In the genomic region with DNA sequence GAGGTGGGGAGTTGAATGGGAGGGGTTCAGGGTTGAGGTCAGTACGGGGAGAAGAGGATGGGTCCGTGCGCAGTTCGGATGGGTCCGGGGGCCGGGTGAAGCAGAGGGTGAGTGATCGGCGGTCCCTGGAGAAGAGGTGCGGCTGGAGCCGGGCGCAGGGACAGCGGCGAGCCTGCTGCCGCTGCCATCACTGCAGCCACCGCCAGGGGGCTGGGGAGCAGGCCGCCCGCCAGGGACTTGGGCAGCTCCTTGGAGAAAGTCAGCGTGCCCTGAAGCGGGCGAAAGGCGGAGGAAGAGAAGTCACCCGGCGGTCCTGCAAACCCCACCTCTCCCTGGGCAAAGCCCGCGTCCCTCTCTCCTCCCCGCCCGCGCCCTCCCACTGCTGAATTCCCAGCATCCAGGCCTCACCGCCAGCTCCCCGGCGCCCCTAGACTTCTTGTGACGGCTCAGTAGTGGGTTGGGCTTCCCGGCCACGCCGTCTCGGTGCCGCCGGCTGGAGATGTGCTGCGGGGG, we compare ENCODE assay signal across 8 cellular contexts. TPM values are rescaled to one million over a fixed set of nuclear protein-coding genes. Genes with fewer than 3 reads are reported as not detected.
DNase-seq lines count a peak whose midpoint lies in the region; ATAC-seq, FAIRE-seq and TF ChIP-seq lines count a peak whose summit lies in the region.

No MANE protein-coding gene starts in this region.

- H3K9me3 ChIP-seq in OCI-LY1 (ENCODE audit: low read length) (no peaks in the 10 kb centered on the region), HepG2 (ENCODE audit: low read length) (no peaks in the 10 kb centered on the region), stomach smooth muscle (ENCODE audit: control insufficient read depth in 2 of 2, low read length in 2 of 2) (no peaks in the 10 kb centered on the region)

- DNase-seq in activated CD8-positive, alpha-beta T cell treated with anti-CD3 and anti-CD28 coated beads for 36 hours, result no peak
- no peak for DNase-seq in activated CD8-positive, alpha-beta T cell treated with anti-CD3 and anti-CD28 coated beads, Interleukin-2, amount 10 ng/mL, durations not matched to agents 7 days and 5 days
- DNase-seq in dermis blood vessel endothelial cell (peak; percentile 87), HepG2 (ENCODE audit: low spot score) (no peak)

- peaks cover 38% of the 10 kb centered on the region for H3K4me1 Mint-ChIP-seq in activated CD8-positive, alpha-beta T cell treated with anti-CD3 and anti-CD28 coated beads for 36 hours (ENCODE audit: low read depth)
- peaks cover 40% of the 10 kb centered on the region for H3K4me1 Mint-ChIP-seq in activated CD8-positive, alpha-beta T cell treated with anti-CD3 and anti-CD28 coated beads, Interleukin-2, amount 10 ng/mL, durations not matched to agents 7 days and 5 days (ENCODE audit: low read depth)

- no peaks in the 10 kb centered on the region for H3K36me3 Mint-ChIP-seq in activated CD8-positive, alpha-beta T cell treated with anti-CD3 and anti-CD28 coated beads for 36 hours (ENCODE audit: low read depth)
- no peaks in the 10 kb centered on the region for H3K36me3 Mint-ChIP-seq in activated CD8-positive, alpha-beta T cell treated with anti-CD3 and anti-CD28 coated beads, Interleukin-2, amount 10 ng/mL, durations not matched to agents 7 days and 5 days (ENCODE audit: low read depth)

- peaks cover 26% of the 10 kb centered on the region for H3K4me1 ChIP-seq in OCI-LY1 (ENCODE audit: insufficient read depth, low read length, severe bottlenecking)
- H3K4me1 ChIP-seq in HepG2 (ENCODE audit: insufficient read depth, low read length), result peaks cover 21% of the 10 kb centered on the region
- peaks cover 43% of the 10 kb centered on the region for H3K4me1 ChIP-seq in stomach smooth muscle (ENCODE audit: control insufficient read depth, insufficient read depth, low read length)

- H3K36me3 ChIP-seq in OCI-LY1 (ENCODE audit: insufficient read depth, low read length), result no peaks in the 10 kb centered on the region
- H3K36me3 ChIP-seq in HepG2 (replicated peaks in 1 of 2; ENCODE audit: control insufficient read depth in 1 of 2, insufficient read depth in 2 of 2, low read length in 2 of 2), result no peaks in the 10 kb centered on the region
- peaks cover 0 to 2% of the 10 kb centered on the region in 2 donors for H3K36me3 ChIP-seq in stomach smooth muscle (ENCODE audit: control insufficient read depth in 2 of 2, insufficient read depth in 2 of 2, low read length in 2 of 2)

- H3K4me3 Mint-ChIP-seq in activated CD8-positive, alpha-beta T cell treated with anti-CD3 and anti-CD28 coated beads for 36 hours, result peak overlapping the region; percentile 32
- H3K4me3 Mint-ChIP-seq in activated CD8-positive, alpha-beta T cell treated with anti-CD3 and anti-CD28 coated beads, Interleukin-2, amount 10 ng/mL, durations not matched to agents 7 days and 5 days, result no peak overlapping the region

- H4K20me1 ChIP-seq in OCI-LY1 (ENCODE audit: insufficient read depth, low read length) (no peaks in the 10 kb centered on the region), HepG2 (ENCODE audit: insufficient read depth, low read length) (no peaks in the 10 kb centered on the region)

- H3K4me3 ChIP-seq in OCI-LY1 (ENCODE audit: low read depth, low read length, poor library complexity, severe bottlenecking), result peak overlapping the region; percentile 55
- H3K4me3 ChIP-seq in HepG2 (replicated peaks in 1 of 3; ENCODE audit: insufficient read depth in 1 of 3, low read depth in 2 of 3, low read length in 3 of 3), result no peak overlapping the region
- peak overlapping the region; percentile 44 to 70 for H3K4me3 ChIP-seq in stomach smooth muscle (ENCODE audit: low read length in 2 of 2)

- in situ Hi-C loops in HepG2 (cut with HindIII; ENCODE audit: extremely low pct_ligation_motif_present, low pct_unique_long_range_greater_than_20kb), result loop anchor here (10.0 kb wide), 1 partner anchor 375 kb away; no protein-coding TSS in a partner anchor

- peak; percentile 38 for TF ChIP-seq CTCF in activated CD8-positive, alpha-beta T cell treated with anti-CD3 and anti-CD28 coated beads for 36 hours (IDR thresholded peaks at IDR 0.05)
- peak; percentile 86 for TF ChIP-seq CTCF in OCI-LY1 (IDR thresholded peaks at IDR 0.05; ENCODE audit: low read length)
- peak; percentile 46 for TF ChIP-seq CTCF in HepG2 (CRISPR knock-in tag; IDR thresholded peaks at IDR 0.05)

- H3K79me2 ChIP-seq in OCI-LY1 (ENCODE audit: insufficient read depth, low read length), result no peaks in the 10 kb centered on the region
- no peaks in the 10 kb centered on the region for H3K79me2 ChIP-seq in HepG2 (ENCODE audit: insufficient read depth, low read length)

- no peak for ATAC-seq in activated CD8-positive, alpha-beta T cell treated with anti-CD3 and anti-CD28 coated beads for 36 hours
- no peak for ATAC-seq in activated CD8-positive, alpha-beta T cell treated with anti-CD3 and anti-CD28 coated beads, Interleukin-2, amount 10 ng/mL, durations not matched to agents 7 days and 5 days
- ATAC-seq in HepG2 (peak; percentile 28; the same call in 2 of the 3 replicates), GM18873 (IDR thresholded peaks at IDR 0.05; ENCODE audit: low FRiP score, unreplicated experiment) (no peak), GM21825 (IDR thresholded peaks at IDR 0.05; ENCODE audit: unreplicated experiment) (no peak)

- no peak overlapping the region for H3K27ac Mint-ChIP-seq in activated CD8-positive, alpha-beta T cell treated with anti-CD3 and anti-CD28 coated beads for 36 hours
- H3K27ac Mint-ChIP-seq in activated CD8-positive, alpha-beta T cell treated with anti-CD3 and anti-CD28 coated beads, Interleukin-2, amount 10 ng/mL, durations not matched to agents 7 days and 5 days, result no peak overlapping the region

- BruUV-seq in HepG2 (replicated peaks; lab: Mats Ljungman, UMichigan), result no TSS peak

- H3K9ac ChIP-seq in OCI-LY1 (ENCODE audit: low read length) (peak overlapping the region; percentile 14; the same call in 1 of the 2 replicates), HepG2 (ENCODE audit: insufficient read depth, low read depth, low read length) (no peak overlapping the region), stomach smooth muscle (ENCODE audit: low read length in 2 of 2) (peak overlapping the region in 1 of 2 donors; percentile 57)

- WGBS in HepG2 (ENCODE audit: low lambda C conversion rate), result 78% methylated on average over 39 of the region's 39 CpGs

- no peak for FAIRE-seq in HepG2 (lab: Jason Lieb, UNC)

- H3K27me3 ChIP-seq in OCI-LY1 (ENCODE audit: insufficient read depth, low read length) (no peaks in the 10 kb centered on the region; the same call in 1 of the 2 replicates), HepG2 (ENCODE audit: control insufficient read depth in 1 of 2, insufficient read depth in 2 of 2, low read length in 2 of 2) (peaks cover 1 to 12% of the 10 kb centered on the region in 2 experiments; a peak in 2 of 5 replicates), stomach smooth muscle (ENCODE audit: control insufficient read depth in 1 of 2, insufficient read depth in 2 of 2, low read length in 2 of 2) (no peaks in the 10 kb centered on the region)

- H3K9me3 Mint-ChIP-seq in activated CD8-positive, alpha-beta T cell treated with anti-CD3 and anti-CD28 coated beads for 36 hours, result no peaks in the 10 kb centered on the region
- no peaks in the 10 kb centered on the region for H3K9me3 Mint-ChIP-seq in activated CD8-positive, alpha-beta T cell treated with anti-CD3 and anti-CD28 coated beads, Interleukin-2, amount 10 ng/mL, durations not matched to agents 7 days and 5 days (ENCODE audit: insufficient read depth)

- H2AFZ ChIP-seq in OCI-LY1 (ENCODE audit: low read length) (no peak overlapping the region), HepG2 (ENCODE audit: low read length) (no peak overlapping the region)

- CTCF ChIA-PET in activated CD8-positive, alpha-beta T cell treated with anti-CD3 and anti-CD28 coated beads for 36 hours (lab: Charles Lee), result interaction anchor here (0.8 to 3.2 kb wide), 13 partner anchors 9 to 154 kb away, joined by 3 to 40 read pairs (median 4); no protein-coding TSS in a partner anchor
- CTCF ChIA-PET in activated CD8-positive, alpha-beta T cell treated with anti-CD3 and anti-CD28 coated beads, Interleukin-2, amount 10 ng/mL, durations not matched to agents 7 days and 5 days (lab: Charles Lee), result interaction anchor here (0.6 to 2.2 kb wide), 13 partner anchors 9 to 756 kb away, joined by 3 to 9 read pairs (median 3); no protein-coding TSS in a partner anchor
- CTCF ChIA-PET in HepG2 (lab: Yijun Ruan, JAX; ENCODE audit: low intra/inter-chr PET ratio, low total read pairs), result interaction anchor here (3.9 kb wide), 1 partner anchor 9 kb away, joined by 27 read pairs; no protein-coding TSS in a partner anchor

- TF ChIP-seq EP300 in HepG2 (IDR thresholded peaks at IDR 0.05; ENCODE audit: low read depth in 2 of 2, low read length in 2 of 2) (no peak), HepG2 (CRISPR knock-in tag; IDR thresholded peaks at IDR 0.05; ENCODE audit: borderline replicate concordance) (no peak)

- peak overlapping the region; percentile 90 for H3K4me2 ChIP-seq in OCI-LY1 (ENCODE audit: low read length)
- H3K4me2 ChIP-seq in HepG2 (ENCODE audit: low read depth, low read length), result no peak overlapping the region

- no peaks in the 10 kb centered on the region for H3K9me2 ChIP-seq in OCI-LY1 (ENCODE audit: low read depth, low read length)

- no peak for TF ChIP-seq RAD21 in HepG2 (CRISPR knock-in tag; IDR thresholded peaks at IDR 0.05)

- no peaks in the 10 kb centered on the region for H3F3A ChIP-seq in OCI-LY1 (ENCODE audit: insufficient read depth, low read length)

- H3K27ac ChIP-seq in OCI-LY1 (ENCODE audit: low read depth, low read length, poor library complexity, severe bottlenecking) (no peak overlapping the region), HepG2 (ENCODE audit: extremely low read length, insufficient read depth, low read length) (no peak overlapping the region), stomach smooth muscle (ENCODE audit: low read length) (peak overlapping the region; percentile 37)

- TF ChIP-seq POLR2A in HepG2 (IDR thresholded peaks at IDR 0.05; ENCODE audit: insufficient read depth in 1 of 2, low read depth in 2 of 2, low read length in 2 of 2), result no peak

- intact Hi-C loops in activated CD8-positive, alpha-beta T cell treated with anti-CD3 and anti-CD28 coated beads for 36 hours (cut with micrococcal nuclease), result no loop called here
- intact Hi-C loops in HepG2 (cut with micrococcal nuclease; ENCODE audit: unreplicated experiment), result no loop called here

- POLR2A ChIA-PET in activated CD8-positive, alpha-beta T cell treated with anti-CD3 and anti-CD28 coated beads for 36 hours (lab: Charles Lee), result interaction anchor here (0.7 to 1.2 kb wide), 6 partner anchors 9 to 90 kb away, joined by 3 to 4 read pairs (median 4); partner anchors contain the start of genes CBX5 and HNRNPA1
- POLR2A ChIA-PET in activated CD8-positive, alpha-beta T cell treated with anti-CD3 and anti-CD28 coated beads, Interleukin-2, amount 10 ng/mL, durations not matched to agents 7 days and 5 days (lab: Charles Lee), result no interaction called here
- POLR2A ChIA-PET in HepG2 (lab: Yijun Ruan, JAX), result interaction anchor here (0.7 kb wide), 1 partner anchor 9 kb away, joined by 4 read pairs; no protein-coding TSS in a partner anchor

- peaks cover 3% of the 10 kb centered on the region for H3K27me3 Mint-ChIP-seq in activated CD8-positive, alpha-beta T cell treated with anti-CD3 and anti-CD28 coated beads for 36 hours
- peaks cover 4% of the 10 kb centered on the region for H3K27me3 Mint-ChIP-seq in activated CD8-positive, alpha-beta T cell treated with anti-CD3 and anti-CD28 coated beads, Interleukin-2, amount 10 ng/mL, durations not matched to agents 7 days and 5 days (ENCODE audit: low read depth)

RNA-seq across cellular contexts. Expression of gene GPR84, which starts 6.0 kb away (rescaled TPM):
- not detected for total RNA-seq in activated CD8-positive, alpha-beta T cell treated with anti-CD3 and anti-CD28 coated beads for 36 hours
- total RNA-seq in activated CD8-positive, alpha-beta T cell treated with anti-CD3 and anti-CD28 coated beads, Interleukin-2, amount 10 ng/mL, durations not matched to agents 7 days and 5 days, result under 1 TPM; 0.32 to 0.57 TPM
- under 0.01 and 0.05 TPM in 2 replicates for total RNA-seq in dermis blood vessel endothelial cell
- not detected in 2 replicates for total RNA-seq in HepG2 (2016; rRNA removed; fragmentation: Illumina TruSeq; extraction: Trizol)
- total RNA-seq in HepG2 (2016; cell fraction: cytosol; rRNA removed; fragmentation: Illumina TruSeq; extraction: Trizol; ENCODE audit: low read depth), result not detected in 2 replicates
- total RNA-seq in HepG2 (2016; cell fraction: insoluble cytoplasmic fraction; rRNA removed; fragmentation: Illumina TruSeq; extraction: Trizol), result not detected in 2 replicates
- total RNA-seq in HepG2 (2016; cell fraction: membrane; rRNA removed; fragmentation: Illumina TruSeq; extraction: Trizol), result not detected in 2 replicates
- total RNA-seq in HepG2 (2016; cell fraction: nucleus; rRNA removed; fragmentation: Illumina TruSeq; extraction: Trizol), result not detected in 2 replicates
- polyA plus RNA-seq in HepG2 (2011; rRNA removed), result not detected in 2 replicates
- polyA plus RNA-seq in HepG2 (2011; cell fraction: cytosol; rRNA removed), result not detected in 2 replicates
- polyA plus RNA-seq in HepG2 (2011; cell fraction: nucleus; rRNA removed), result not detected in 2 replicates
- not detected in 2 replicates for polyA plus RNA-seq in HepG2 (2012)
- not detected in 2 replicates for polyA plus RNA-seq in HepG2 (2016; cell fraction: cytosol; fragmentation: Illumina TruSeq; extraction: Trizol; ENCODE audit: low read depth)
- polyA plus RNA-seq in HepG2 (2016; cell fraction: insoluble cytoplasmic fraction; fragmentation: Illumina TruSeq; extraction: Trizol; ENCODE audit: low read depth), result not detected in 2 replicates
- polyA plus RNA-seq in HepG2 (2016; cell fraction: membrane; fragmentation: Illumina TruSeq; extraction: Trizol; ENCODE audit: low read depth), result not detected in 2 replicates
- polyA plus RNA-seq in HepG2 (2016; cell fraction: nucleus; fragmentation: Illumina TruSeq; extraction: Trizol; ENCODE audit: insufficient read depth, low read depth), result not detected in 2 replicates
- not detected in 2 replicates for polyA minus RNA-seq in HepG2 (2011; rRNA and poly(A)+ RNA removed; ENCODE audit: low replicate concordance)
- polyA minus RNA-seq in HepG2 (2011; cell fraction: cytosol; rRNA and poly(A)+ RNA removed), result not detected in 2 replicates
- polyA minus RNA-seq in HepG2 (2011; cell fraction: nucleus; rRNA and poly(A)+ RNA removed), result not detected in 2 replicates

RNA-seq across cellular contexts. Expression of gene ZNF385A, which starts 14.3 kb away (rescaled TPM):
- 1 to 10 TPM; 1.1 to 2.5 TPM for total RNA-seq in activated CD8-positive, alpha-beta T cell treated with anti-CD3 and anti-CD28 coated beads for 36 hours
- under 1 TPM; 0.55 to 0.74 TPM for total RNA-seq in activated CD8-positive, alpha-beta T cell treated with anti-CD3 and anti-CD28 coated beads, Interleukin-2, amount 10 ng/mL, durations not matched to agents 7 days and 5 days
- total RNA-seq in dermis blood vessel endothelial cell (2.2 and 4.0 TPM in 2 replicates), HepG2 (2016; rRNA removed; fragmentation: Illumina TruSeq; extraction: Trizol) (0.44 and 0.49 TPM in 2 replicates)
- 0.30 and 0.53 TPM in 2 replicates for total RNA-seq in HepG2 (2016; cell fraction: cytosol; rRNA removed; fragmentation: Illumina TruSeq; extraction: Trizol; ENCODE audit: low read depth)
- 0.26 and 0.39 TPM in 2 replicates for total RNA-seq in HepG2 (2016; cell fraction: insoluble cytoplasmic fraction; rRNA removed; fragmentation: Illumina TruSeq; extraction: Trizol)
- 1.4 and 1.8 TPM in 2 replicates for total RNA-seq in HepG2 (2016; cell fraction: membrane; rRNA removed; fragmentation: Illumina TruSeq; extraction: Trizol)
- 0.44 and 0.93 TPM in 2 replicates for total RNA-seq in HepG2 (2016; cell fraction: nucleus; rRNA removed; fragmentation: Illumina TruSeq; extraction: Trizol)
- 0.31 and 0.67 TPM in 2 replicates for polyA plus RNA-seq in HepG2 (2011; rRNA removed)
- 0.23 and 0.43 TPM in 2 replicates for polyA plus RNA-seq in HepG2 (2011; cell fraction: cytosol; rRNA removed)
- 0.56 and 0.66 TPM in 2 replicates for polyA plus RNA-seq in HepG2 (2011; cell fraction: nucleus; rRNA removed)
- 1.2 and 1.3 TPM in 2 replicates for polyA plus RNA-seq in HepG2 (2012)
- polyA plus RNA-seq in HepG2 (2016; cell fraction: cytosol; fragmentation: Illumina TruSeq; extraction: Trizol; ENCODE audit: low read depth), result 3.9 and 4.1 TPM in 2 replicates
- polyA plus RNA-seq in HepG2 (2016; cell fraction: insoluble cytoplasmic fraction; fragmentation: Illumina TruSeq; extraction: Trizol; ENCODE audit: low read depth), result 2.8 and 3.3 TPM in 2 replicates
- polyA plus RNA-seq in HepG2 (2016; cell fraction: membrane; fragmentation: Illumina TruSeq; extraction: Trizol; ENCODE audit: low read depth), result 8.1 and 9.0 TPM in 2 replicates
- polyA plus RNA-seq in HepG2 (2016; cell fraction: nucleus; fragmentation: Illumina TruSeq; extraction: Trizol; ENCODE audit: insufficient read depth, low read depth), result 2.5 and 4.2 TPM in 2 replicates
- 0.50 and 6.8 TPM in 2 replicates for polyA minus RNA-seq in HepG2 (2011; rRNA and poly(A)+ RNA removed; ENCODE audit: low replicate concordance)
- polyA minus RNA-seq in HepG2 (2011; cell fraction: cytosol; rRNA and poly(A)+ RNA removed), result 0.70 and 1.5 TPM in 2 replicates
- not detected in 2 replicates for polyA minus RNA-seq in HepG2 (2011; cell fraction: nucleus; rRNA and poly(A)+ RNA removed)

RNA-seq across cellular contexts. Expression of gene COPZ1, which starts 45.3 kb away (rescaled TPM):
- total RNA-seq in activated CD8-positive, alpha-beta T cell treated with anti-CD3 and anti-CD28 coated beads for 36 hours, result 10 to 100 TPM; 75.8 to 78.4 TPM
- 100 to 1,000 TPM; 105 to 112 TPM for total RNA-seq in activated CD8-positive, alpha-beta T cell treated with anti-CD3 and anti-CD28 coated beads, Interleukin-2, amount 10 ng/mL, durations not matched to agents 7 days and 5 days
- total RNA-seq in dermis blood vessel endothelial cell (111 and 159 TPM in 2 replicates), HepG2 (2016; rRNA removed; fragmentation: Illumina TruSeq; extraction: Trizol) (125 and 201 TPM in 2 replicates)
- 20.4 and 22.6 TPM in 2 replicates for total RNA-seq in HepG2 (2016; cell fraction: cytosol; rRNA removed; fragmentation: Illumina TruSeq; extraction: Trizol; ENCODE audit: low read depth)
- total RNA-seq in HepG2 (2016; cell fraction: insoluble cytoplasmic fraction; rRNA removed; fragmentation: Illumina TruSeq; extraction: Trizol), result 123 and 217 TPM in 2 replicates
- total RNA-seq in HepG2 (2016; cell fraction: membrane; rRNA removed; fragmentation: Illumina TruSeq; extraction: Trizol), result 45.5 and 48.0 TPM in 2 replicates
- 42.3 and 53.2 TPM in 2 replicates for total RNA-seq in HepG2 (2016; cell fraction: nucleus; rRNA removed; fragmentation: Illumina TruSeq; extraction: Trizol)
- 134 and 184 TPM in 2 replicates for polyA plus RNA-seq in HepG2 (2011; rRNA removed)
- polyA plus RNA-seq in HepG2 (2011; cell fraction: cytosol; rRNA removed), result 121 and 141 TPM in 2 replicates
- 41.8 and 48.0 TPM in 2 replicates for polyA plus RNA-seq in HepG2 (2011; cell fraction: nucleus; rRNA removed)
- 118 and 217 TPM in 2 replicates for polyA plus RNA-seq in HepG2 (2012)
- polyA plus RNA-seq in HepG2 (2016; cell fraction: cytosol; fragmentation: Illumina TruSeq; extraction: Trizol; ENCODE audit: low read depth), result 37.1 and 37.6 TPM in 2 replicates
- polyA plus RNA-seq in HepG2 (2016; cell fraction: insoluble cytoplasmic fraction; fragmentation: Illumina TruSeq; extraction: Trizol; ENCODE audit: low read depth), result 312 and 355 TPM in 2 replicates
- 61.8 and 63.8 TPM in 2 replicates for polyA plus RNA-seq in HepG2 (2016; cell fraction: membrane; fragmentation: Illumina TruSeq; extraction: Trizol; ENCODE audit: low read depth)
- 112 and 113 TPM in 2 replicates for polyA plus RNA-seq in HepG2 (2016; cell fraction: nucleus; fragmentation: Illumina TruSeq; extraction: Trizol; ENCODE audit: insufficient read depth, low read depth)
- polyA minus RNA-seq in HepG2 (2011; rRNA and poly(A)+ RNA removed; ENCODE audit: low replicate concordance), result 102 and 206 TPM in 2 replicates
- 105 and 134 TPM in 2 replicates for polyA minus RNA-seq in HepG2 (2011; cell fraction: cytosol; rRNA and poly(A)+ RNA removed)
- 37.2 and 53.7 TPM in 2 replicates for polyA minus RNA-seq in HepG2 (2011; cell fraction: nucleus; rRNA and poly(A)+ RNA removed)

RNA-seq across cellular contexts. Expression of gene ITGA5, which starts 48.8 kb away (rescaled TPM):
- 10 to 100 TPM; 35.2 to 36.6 TPM for total RNA-seq in activated CD8-positive, alpha-beta T cell treated with anti-CD3 and anti-CD28 coated beads for 36 hours
- total RNA-seq in activated CD8-positive, alpha-beta T cell treated with anti-CD3 and anti-CD28 coated beads, Interleukin-2, amount 10 ng/mL, durations not matched to agents 7 days and 5 days, result 10 to 100 TPM; 65.0 to 69.1 TPM
- total RNA-seq in dermis blood vessel endothelial cell, result 567 and 846 TPM in 2 replicates
- 0.20 and 0.28 TPM in 2 replicates for total RNA-seq in HepG2 (2016; rRNA removed; fragmentation: Illumina TruSeq; extraction: Trizol)
- total RNA-seq in HepG2 (2016; cell fraction: cytosol; rRNA removed; fragmentation: Illumina TruSeq; extraction: Trizol; ENCODE audit: low read depth), result not detected in 2 replicates
- 0.17 TPM in 1 of 2 replicates, not detected in the other for total RNA-seq in HepG2 (2016; cell fraction: insoluble cytoplasmic fraction; rRNA removed; fragmentation: Illumina TruSeq; extraction: Trizol)
- 0.34 TPM in 1 of 2 replicates, not detected in the other for total RNA-seq in HepG2 (2016; cell fraction: membrane; rRNA removed; fragmentation: Illumina TruSeq; extraction: Trizol)
- total RNA-seq in HepG2 (2016; cell fraction: nucleus; rRNA removed; fragmentation: Illumina TruSeq; extraction: Trizol), result 0.28 and 0.78 TPM in 2 replicates
- 0.40 and 0.52 TPM in 2 replicates for polyA plus RNA-seq in HepG2 (2011; rRNA removed)
- 0.18 and 0.23 TPM in 2 replicates for polyA plus RNA-seq in HepG2 (2011; cell fraction: cytosol; rRNA removed)
- 0.45 and 0.80 TPM in 2 replicates for polyA plus RNA-seq in HepG2 (2011; cell fraction: nucleus; rRNA removed)
- 0.12 TPM in 1 of 2 replicates, not detected in the other for polyA plus RNA-seq in HepG2 (2012)
- polyA plus RNA-seq in HepG2 (2016; cell fraction: cytosol; fragmentation: Illumina TruSeq; extraction: Trizol; ENCODE audit: low read depth), result not detected in 2 replicates
- polyA plus RNA-seq in HepG2 (2016; cell fraction: insoluble cytoplasmic fraction; fragmentation: Illumina TruSeq; extraction: Trizol; ENCODE audit: low read depth), result 0.04 and 0.12 TPM in 2 replicates
- not detected in 2 replicates for polyA plus RNA-seq in HepG2 (2016; cell fraction: membrane; fragmentation: Illumina TruSeq; extraction: Trizol; ENCODE audit: low read depth)
- 0.46 and 0.53 TPM in 2 replicates for polyA plus RNA-seq in HepG2 (2016; cell fraction: nucleus; fragmentation: Illumina TruSeq; extraction: Trizol; ENCODE audit: insufficient read depth, low read depth)
- polyA minus RNA-seq in HepG2 (2011; rRNA and poly(A)+ RNA removed; ENCODE audit: low replicate concordance), result 0.34 and 75.5 TPM in 2 replicates
- 0.53 and 0.99 TPM in 2 replicates for polyA minus RNA-seq in HepG2 (2011; cell fraction: cytosol; rRNA and poly(A)+ RNA removed)
- 0.52 and 1.2 TPM in 2 replicates for polyA minus RNA-seq in HepG2 (2011; cell fraction: nucleus; rRNA and poly(A)+ RNA removed)

Comparison
In these comparisons a context has a peak if more than half of its experiments do, and no peak if none do; other contexts are left out.
1. H3K4me3 ChIP-seq: peak in OCI-LY1 (single experiment) and stomach smooth muscle (2 of 2); none in HepG2 (0 of 3).
2. Peak in every context shown above with its lines, with median percentiles within 50 percentile points of each other: CTCF ChIP-seq.